ENCODE assay signal across 18 cellular contexts in the genomic region with DNA sequence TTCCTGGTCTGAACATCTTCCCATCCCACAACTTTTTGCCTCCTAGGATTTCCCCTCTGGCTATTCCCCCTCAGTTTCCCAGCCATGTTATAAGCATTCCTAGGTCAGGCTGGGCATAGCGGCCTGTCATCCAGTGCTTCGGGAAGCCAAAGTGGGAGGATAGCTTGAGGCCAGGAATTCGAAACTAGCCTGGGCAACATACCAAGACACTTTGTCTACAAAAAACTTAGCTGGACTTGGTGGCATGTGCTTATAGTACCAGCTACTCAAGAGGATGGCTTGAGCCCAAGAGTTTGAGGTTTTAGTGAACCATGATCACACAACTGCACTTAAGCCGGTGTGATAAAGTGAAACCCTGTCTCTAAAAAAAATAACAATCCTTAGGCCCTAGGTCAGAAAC.
DNase-seq lines count a peak whose midpoint lies in the region; ATAC-seq and TF ChIP-seq lines count a peak whose summit lies in the region.
"Had no signal": no experiment of that assay in that cellular context is flagged by ENCODE, and none has a peak within 500 bp of the region (broad histone marks: within the 10 kb centered on the region; RNA-seq: fewer than 3 reads in every experiment).

No MANE protein-coding gene starts in this region.

- H2AFZ ChIP-seq in mammary epithelial cell (ENCODE audit: low read depth, low read length) = peak overlapping the region; percentile 34

- TF ChIP-seq CTCF in mammary epithelial cell (conservative IDR thresholded peaks at IDR 0.05 in 1 of 2, IDR thresholded peaks at IDR 0.05 in 1 of 2; ENCODE audit: extremely low read depth in 1 of 2, insufficient read depth in 1 of 2, low read depth in 1 of 2, low read length in 2 of 2) = no peak

- DNase-seq in H4 (ENCODE audit: low spot score) = peak; percentile 87
- DNase-seq in mammary epithelial cell = peak; percentile 37
- no peak for DNase-seq in left lobe of liver (ENCODE audit: low spot score)
- peak; percentile 30 for DNase-seq in stromal cell of bone marrow (ENCODE audit: low read depth)
- DNase-seq: activated naive CD4-positive, alpha-beta T cell treated with anti-CD3 and anti-CD28 coated beads, Interleukin-2, amount 10 ng/mL, durations not matched to agents 7 days and 5 days; activated T-cell treated with anti-CD3 and anti-CD28 coated beads, Interleukin-2, amount 50 U/mL, for 4 hours; EL; H7; hippocampal formation; mucosa of descending colon; NCI-H146; NCI-H748 treated with DMSO at 0.1 percent for 48 hours; OCI-M1; testis had no signal

- H3K4me3 ChIP-seq in mammary epithelial cell (replicated peaks in 1 of 3; ENCODE audit: insufficient read depth in 1 of 3, low read depth in 2 of 3, low read length in 3 of 3) = no peak overlapping the region
- H3K4me3 ChIP-seq: mucosa of descending colon, testis had no signal

- H3K27ac ChIP-seq in mammary epithelial cell (ENCODE audit: insufficient read depth, low read depth, low read length) = no peak overlapping the region
- H3K27ac ChIP-seq: neutrophil, testis had no signal

- ATAC-seq in left lobe of liver (peak; percentile 41), HG03159 (IDR thresholded peaks at IDR 0.05; ENCODE audit: unreplicated experiment) (no peak), GM21423 (IDR thresholded peaks at IDR 0.05; ENCODE audit: unreplicated experiment) (no peak), GM19455 (IDR thresholded peaks at IDR 0.05; ENCODE audit: unreplicated experiment) (no peak)
- ATAC-seq: activated T-cell treated with anti-CD3 and anti-CD28 coated beads, Interleukin-2, amount 50 U/mL, for 4 hours; mucosa of descending colon had no signal

- H3K4me1 ChIP-seq in mammary epithelial cell (ENCODE audit: insufficient read depth, low read length) = no peaks in the 10 kb centered on the region
- H3K4me1 ChIP-seq: testis had no signal

- intact Hi-C loops in mammary epithelial cell (cut with micrococcal nuclease) = no loop called here

- in situ Hi-C loops in mammary epithelial cell (cut with MboI; ENCODE audit: low sequenced_read_pairs in 2 of 2) = no loop called here

- H3K4me2 ChIP-seq in mammary epithelial cell (ENCODE audit: insufficient read depth, low read depth, low read length) = no peak overlapping the region

- CTCF ChIA-PET in mammary epithelial cell (lab: Charles Lee; ENCODE audit: low non-redundant PET) = interaction anchor here (0.6 kb wide), 1 partner anchor 184 kb away, joined by 4 read pairs; no protein-coding TSS in a partner anchor

- H3K79me2 ChIP-seq in mammary epithelial cell (ENCODE audit: insufficient read depth, low read length) = no peaks in the 10 kb centered on the region

- H3K9me3 ChIP-seq in mammary epithelial cell (replicated peaks; ENCODE audit: insufficient read depth, low read length) = peaks cover 4% of the 10 kb centered on the region
- H3K9me3 ChIP-seq: mucosa of descending colon, neutrophil, testis had no signal

- no peak overlapping the region for H3K9ac ChIP-seq in mammary epithelial cell (ENCODE audit: insufficient read depth, low read length)

- dilution Hi-C loops in mammary epithelial cell (cut with HindIII; ENCODE audit: low sequenced_read_pairs) = no loop called here

- no peaks in the 10 kb centered on the region for H4K20me1 ChIP-seq in mammary epithelial cell (ENCODE audit: insufficient read depth, low read length)

- H3K27me3 ChIP-seq in mammary epithelial cell (ENCODE audit: insufficient read depth, low read length) = no peaks in the 10 kb centered on the region
- H3K27me3 ChIP-seq: neutrophil, testis had no signal

- no TSS peak for BruUV-seq in mammary epithelial cell (replicated peaks; lab: Mats Ljungman, UMichigan)

- no peaks in the 10 kb centered on the region for H3K36me3 ChIP-seq in mammary epithelial cell (ENCODE audit: insufficient read depth, low read length)
- H3K36me3 ChIP-seq: neutrophil had no signal

- 7% methylated on average over 3 of the region's 4 CpGs for WGBS in mammary epithelial cell (ENCODE audit: low coverage, missing lambda C conversion rate)
